Comparison of ENCODE assay signal across 1 cellular context in the genomic region with DNA sequence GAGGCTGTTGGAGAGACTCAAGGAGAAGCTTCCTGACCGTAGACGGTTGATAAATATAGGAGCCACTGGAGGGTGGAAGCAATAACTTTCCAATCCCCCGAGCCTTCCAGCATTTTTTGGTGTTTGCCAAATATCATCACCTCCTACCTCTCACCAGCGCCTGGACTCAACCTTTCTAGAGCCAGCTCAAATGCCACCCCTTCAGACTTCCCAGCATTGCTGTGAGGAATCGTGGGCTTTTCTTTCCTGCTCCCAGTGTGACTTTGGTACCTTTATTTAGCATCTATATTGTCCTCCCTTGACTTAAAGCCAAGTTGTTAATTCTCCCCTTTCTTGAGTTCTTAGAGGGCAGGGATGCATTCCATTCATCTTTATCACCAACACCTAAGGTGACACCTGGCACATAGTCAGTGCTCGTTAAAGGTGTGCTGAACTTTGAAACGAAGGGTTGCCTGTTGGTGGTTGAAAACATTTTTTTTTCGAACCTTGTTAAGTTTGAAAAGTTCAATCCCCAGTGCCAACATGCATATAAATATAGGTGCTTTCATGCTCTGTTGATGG.
TF ChIP-seq lines count a peak whose summit lies in the region.

No MANE protein-coding gene starts in this region.

TF ChIP-seq in HCT116, 20 proteins besides CTCF, POLR2A, EP300 and RAD21:
- no peak for TF ChIP-seq EZH2phosphoT487 (IDR thresholded peaks at IDR 0.05; ENCODE audit: borderline replicate concordance)
- no peak for TF ChIP-seq EGR1 (IDR thresholded peaks at IDR 0.05; ENCODE audit: low read depth)
- TF ChIP-seq MAX (IDR thresholded peaks at IDR 0.05): peak; percentile 53; the same call in 1 of the 2 replicates
- peak; percentile 36; the same call in 1 of the 2 replicates for TF ChIP-seq CBX3 (IDR thresholded peaks at IDR 0.05; ENCODE audit: low read depth)
- no peak; the same call in 1 of the 2 replicates for TF ChIP-seq JUND (IDR thresholded peaks at IDR 0.05)
